Comparison of ENCODE assay signal across 28 cellular contexts in the genomic region with DNA sequence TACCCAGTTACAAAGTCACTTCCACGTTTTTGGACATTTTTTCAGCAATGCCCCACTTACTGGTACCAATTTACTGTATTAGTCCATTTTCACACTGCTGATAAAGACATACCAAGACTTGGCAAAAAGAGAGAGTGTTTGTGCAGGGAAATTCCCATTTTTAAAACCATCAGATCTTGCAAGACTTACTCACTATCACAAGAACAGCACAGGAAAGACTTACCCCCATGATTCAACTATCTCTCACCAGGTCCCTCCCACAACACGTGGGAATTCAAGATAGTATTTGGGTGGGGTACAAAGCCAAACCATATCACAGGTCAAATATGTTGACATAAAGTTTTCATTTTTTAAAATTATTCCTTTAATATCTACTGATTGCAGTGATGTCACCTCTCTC. TPM values are rescaled to one million over a fixed set of nuclear protein-coding genes. Genes with fewer than 3 reads are reported as not detected.
DNase-seq lines count a peak whose midpoint lies in the region; ATAC-seq, FAIRE-seq and TF ChIP-seq lines count a peak whose summit lies in the region.
"Had no signal": no experiment of that assay in that cellular context is flagged by ENCODE, and none has a peak within 500 bp of the region (broad histone marks: within the 10 kb centered on the region; RNA-seq: fewer than 3 reads in every experiment).

No MANE protein-coding gene starts in this region.

- H3K27ac Mint-ChIP-seq in neural progenitor cell: no peak overlapping the region
- H3K27ac Mint-ChIP-seq: activated CD8-positive, alpha-beta T cell treated with anti-CD3 and anti-CD28 coated beads, Interleukin-2, amount 10 ng/mL, durations not matched to agents 7 days and 5 days; activated naive CD8-positive, alpha-beta T cell; activated T-helper 2 cell treated with anti-CD3 and anti-CD28 coated beads, Interferon-gamma antibody, Interleukin-2, Interleukin-4, amounts not matched to agents 10 μg/mL and 5 μg/mL and 100 μg/mL, durations not matched to agents 14 hours and 24 hours and 36 hours; dendritic cell treated with granulocyte-macrophage colony-stimulating factor and Interleukin-4, amounts not matched to agents 40 ng/mL and 50 ng/mL, for 4 days; GM23338; stimulated activated naive B cell treated with anti-CD40 and anti-IgM and Interleukin-4, amounts not matched to agents 10 μg/mL and 1 μg/mL and 100 μg/mL, for 72 hours had no signal

- H4K20me1 ChIP-seq in neural progenitor cell (ENCODE audit: low read depth): no peaks in the 10 kb centered on the region

- H3F3A ChIP-seq in neural progenitor cell (ENCODE audit: low read depth): no peaks in the 10 kb centered on the region

- DNase-seq in ELR (ENCODE audit: low read depth) (peak; percentile 50), RCC 7860 (ENCODE audit: low spot score) (peak; percentile 9), erythroblast (lab: John Stamatoyannopoulos, UW) (peak; percentile 50 to 73), omental fat pad (ENCODE audit: low spot score) (no peak), SIG-M5 (lab: John Stamatoyannopoulos, UW) (no peak), NCI-H82 (lab: John Stamatoyannopoulos, UW) (no peak), neural progenitor cell (ENCODE audit: low spot score) (no peak)
- DNase-seq: activated CD4-positive, alpha-beta T cell treated with anti-CD3 and anti-CD28 coated beads for 1 hour; activated CD8-positive, alpha-beta T cell treated with anti-CD3 and anti-CD28 coated beads, Interleukin-2, amount 10 ng/mL, durations not matched to agents 7 days and 5 days; aorta; head of caudate nucleus; Karpas-422; kidney glomerular epithelial cell; NCI-H1694 treated with DMSO at 0.1 percent for 48 hours; NCI-H2171; NCI-H524; sigmoid colon; stimulated activated CD4-positive, alpha-beta T cell treated with anti-CD3 and anti-CD28 coated beads, Interleukin-15, amount 100 ng/mL, for 24 hours; stimulated activated naive B cell treated with anti-CD40 and anti-IgM and Interleukin-4, amounts not matched to agents 10 μg/mL and 1 μg/mL and 100 μg/mL, for 72 hours had no signal

- H3K36me3 ChIP-seq in neural progenitor cell: no peaks in the 10 kb centered on the region
- H3K36me3 ChIP-seq: sigmoid colon had no signal

- H3K27ac ChIP-seq in neural progenitor cell: no peak overlapping the region
- H3K27ac ChIP-seq: C4-2B, sigmoid colon had no signal

- no peaks in the 10 kb centered on the region for H3K79me2 ChIP-seq in neural progenitor cell (ENCODE audit: low read depth)

- no peaks in the 10 kb centered on the region for H3K27me3 ChIP-seq in neural progenitor cell
- H3K27me3 ChIP-seq: sigmoid colon had no signal

- no peak overlapping the region for H3K4me2 ChIP-seq in neural progenitor cell
- H3K4me2 ChIP-seq: GM23338 had no signal

- TF ChIP-seq POLR2A in erythroblast (IDR thresholded peaks at IDR 0.05; ENCODE audit: low read length): no peak

- ATAC-seq in omental fat pad (ENCODE audit: low FRiP score): peak; percentile 32
- no peak for ATAC-seq in SK-N-SH treated with all-trans-retinoic acid at 6 μM for 48 hours
- ATAC-seq: activated CD8-positive, alpha-beta T cell treated with anti-CD3 and anti-CD28 coated beads, Interleukin-2, amount 10 ng/mL, durations not matched to agents 7 days and 5 days; GM23338; Panc1; stimulated activated naive B cell treated with anti-CD40 and anti-IgM and Interleukin-4, amounts not matched to agents 10 μg/mL and 1 μg/mL and 100 μg/mL, for 72 hours had no signal

- H3K36me3 Mint-ChIP-seq in neural progenitor cell: no peaks in the 10 kb centered on the region
- H3K36me3 Mint-ChIP-seq: stimulated activated naive B cell treated with anti-CD40 and anti-IgM and Interleukin-4, amounts not matched to agents 10 μg/mL and 1 μg/mL and 100 μg/mL, for 72 hours had no signal

- H2AFZ ChIP-seq in neural progenitor cell (replicated peaks): no peak overlapping the region
- H2AFZ ChIP-seq: GM23338 had no signal

- H3K4me3 Mint-ChIP-seq in neural progenitor cell: no peak overlapping the region
- H3K4me3 Mint-ChIP-seq: activated CD8-positive, alpha-beta T cell treated with anti-CD3 and anti-CD28 coated beads, Interleukin-2, amount 10 ng/mL, durations not matched to agents 7 days and 5 days; activated naive CD8-positive, alpha-beta T cell; dendritic cell treated with granulocyte-macrophage colony-stimulating factor and Interleukin-4, amounts not matched to agents 40 ng/mL and 50 ng/mL, for 4 days; GM23338; neural crest cell; stimulated activated naive B cell treated with anti-CD40 and anti-IgM and Interleukin-4, amounts not matched to agents 10 μg/mL and 1 μg/mL and 100 μg/mL, for 72 hours had no signal

- no peak for FAIRE-seq in RCC 7860 (lab: Jason Lieb, UNC)
- FAIRE-seq: endometrium had no signal

- peaks cover 6% of the 10 kb centered on the region for H3K9me3 Mint-ChIP-seq in neural progenitor cell

- TF ChIP-seq CTCF in omental fat pad (IDR thresholded peaks at IDR 0.05) (no peak), neural progenitor cell (IDR thresholded peaks at IDR 0.05) (no peak)

- H3K27me3 Mint-ChIP-seq in neural progenitor cell (ENCODE audit: insufficient read depth, low read depth): peaks cover 3% of the 10 kb centered on the region
- H3K27me3 Mint-ChIP-seq: dendritic cell treated with granulocyte-macrophage colony-stimulating factor and Interleukin-4, amounts not matched to agents 40 ng/mL and 50 ng/mL, for 4 days; stimulated activated naive B cell treated with anti-CD40 and anti-IgM and Interleukin-4, amounts not matched to agents 10 μg/mL and 1 μg/mL and 100 μg/mL, for 72 hours had no signal

- no peaks in the 10 kb centered on the region for H3K4me1 ChIP-seq in neural progenitor cell
- H3K4me1 ChIP-seq: sigmoid colon had no signal

- no peaks in the 10 kb centered on the region for H3K4me1 Mint-ChIP-seq in neural progenitor cell
- H3K4me1 Mint-ChIP-seq: GM23338; neural crest cell; stimulated activated naive B cell treated with anti-CD40 and anti-IgM and Interleukin-4, amounts not matched to agents 10 μg/mL and 1 μg/mL and 100 μg/mL, for 72 hours had no signal

- H3K4me3 ChIP-seq in neural progenitor cell: no peak overlapping the region
- H3K4me3 ChIP-seq: GM23338, sigmoid colon had no signal

- H3K9me3 ChIP-seq in neural progenitor cell (ENCODE audit: low read depth): no peaks in the 10 kb centered on the region

- H3K9ac ChIP-seq in neural progenitor cell: no peak overlapping the region

TF ChIP-seq in SK-N-SH treated with all-trans-retinoic acid at 6 μM for 48 hours, 23 proteins besides CTCF, POLR2A, EP300 and RAD21 (continues in another document):
- no peak for TF ChIP-seq SNAI2 (CRISPR knock-in tag; IDR thresholded peaks at IDR 0.05)
- TF ChIP-seq ZFP3 (CRISPR knock-in tag; IDR thresholded peaks at IDR 0.05): no peak
- TF ChIP-seq, protein P1, sequence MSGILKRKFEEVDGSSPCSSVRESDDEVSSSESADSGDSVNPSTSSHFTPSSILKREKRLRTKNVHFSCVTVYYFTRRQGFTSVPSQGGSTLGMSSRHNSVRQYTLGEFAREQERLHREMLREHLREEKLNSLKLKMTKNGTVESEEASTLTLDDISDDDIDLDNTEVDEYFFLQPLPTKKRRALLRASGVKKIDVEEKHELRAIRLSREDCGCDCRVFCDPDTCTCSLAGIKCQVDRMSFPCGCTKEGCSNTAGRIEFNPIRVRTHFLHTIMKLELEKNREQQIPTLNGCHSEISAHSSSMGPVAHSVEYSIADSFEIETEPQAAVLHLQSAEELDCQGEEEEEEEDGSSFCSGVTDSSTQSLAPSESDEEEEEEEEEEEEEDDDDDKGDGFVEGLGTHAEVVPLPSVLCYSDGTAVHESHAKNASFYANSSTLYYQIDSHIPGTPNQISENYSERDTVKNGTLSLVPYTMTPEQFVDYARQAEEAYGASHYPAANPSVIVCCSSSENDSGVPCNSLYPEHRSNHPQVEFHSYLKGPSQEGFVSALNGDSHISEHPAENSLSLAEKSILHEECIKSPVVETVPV (CRISPR knock-in tag; IDR thresholded peaks at IDR 0.05): no peak
- no peak for TF ChIP-seq TCF4 (CRISPR knock-in tag; IDR thresholded peaks at IDR 0.05; ENCODE audit: borderline replicate concordance)
- TF ChIP-seq ZC3H10 (CRISPR knock-in tag; IDR thresholded peaks at IDR 0.05): no peak
- TF ChIP-seq ZNF70 (CRISPR knock-in tag; IDR thresholded peaks at IDR 0.05): no peak
- TF ChIP-seq RARB (CRISPR knock-in tag; IDR thresholded peaks at IDR 0.05): no peak
- TF ChIP-seq OSR1 (CRISPR knock-in tag; IDR thresholded peaks at IDR 0.05): no peak
- TF ChIP-seq TOX (CRISPR knock-in tag; IDR thresholded peaks at IDR 0.05; ENCODE audit: borderline replicate concordance): no peak
- TF ChIP-seq, protein P2, sequence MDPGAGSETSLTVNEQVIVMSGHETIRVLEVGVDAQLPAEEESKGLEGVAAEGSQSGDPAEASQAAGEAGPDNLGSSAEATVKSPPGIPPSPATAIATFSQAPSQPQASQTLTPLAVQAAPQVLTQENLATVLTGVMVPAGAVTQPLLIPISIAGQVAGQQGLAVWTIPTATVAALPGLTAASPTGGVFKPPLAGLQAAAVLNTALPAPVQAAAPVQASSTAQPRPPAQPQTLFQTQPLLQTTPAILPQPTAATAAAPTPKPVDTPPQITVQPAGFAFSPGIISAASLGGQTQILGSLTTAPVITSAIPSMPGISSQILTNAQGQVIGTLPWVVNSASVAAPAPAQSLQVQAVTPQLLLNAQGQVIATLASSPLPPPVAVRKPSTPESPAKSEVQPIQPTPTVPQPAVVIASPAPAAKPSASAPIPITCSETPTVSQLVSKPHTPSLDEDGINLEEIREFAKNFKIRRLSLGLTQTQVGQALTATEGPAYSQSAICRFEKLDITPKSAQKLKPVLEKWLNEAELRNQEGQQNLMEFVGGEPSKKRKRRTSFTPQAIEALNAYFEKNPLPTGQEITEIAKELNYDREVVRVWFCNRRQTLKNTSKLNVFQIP (CRISPR knock-in tag; IDR thresholded peaks at IDR 0.05; ENCODE audit: borderline replicate concordance, low read depth): no peak
- no peak for TF ChIP-seq GLIS3 (CRISPR knock-in tag; IDR thresholded peaks at IDR 0.05)
- no peak for TF ChIP-seq ZFP30 (CRISPR knock-in tag; IDR thresholded peaks at IDR 0.05)

RNA-seq across cellular contexts. Expression of a gene that starts 16.2 kb away (rescaled TPM):
- total RNA-seq in omental fat pad (100 to 1,000 TPM in 2 of 4 donors, 10 to 100 TPM in 2; 37.4 to 155 (median 112) TPM), neural progenitor cell (ENCODE audit: low replicate concordance) (not detected in 2 replicates)
- total RNA-seq: activated T-helper 2 cell treated with anti-CD3 and anti-CD28 coated beads, Interferon-gamma antibody, Interleukin-2, Interleukin-4, amounts not matched to agents 10 μg/mL and 5 μg/mL and 100 μg/mL, durations not matched to agents 14 hours and 24 hours and 36 hours; neural crest cell had no signal

Comparison
In these comparisons a context has a peak if more than half of its experiments do, and no peak if none do; other contexts are left out.
1. DNase-seq: peak in ELR (single experiment), RCC 7860 (single experiment) and erythroblast (2 of 2); none in omental fat pad (single experiment), SIG-M5 (single experiment), NCI-H82 (single experiment) and neural progenitor cell (single experiment).
2. RNA of a gene that starts 16.2 kb away (total RNA-seq): 37.4 to 155 TPM in omental fat pad; not detected in neural progenitor cell; every median in the first group is over 10 times any median in the second.